Comparison of ENCODE assay signal across 8 cellular contexts in genomic region chr1:18681423-18681835, GRCh38. TPM values are rescaled to one million over a fixed set of nuclear protein-coding genes. Genes with fewer than 3 reads are reported as not detected.
DNase-seq lines count a peak whose midpoint lies in the region; ATAC-seq, FAIRE-seq and TF ChIP-seq lines count a peak whose summit lies in the region.

No MANE protein-coding gene starts in this region.

- no peak for TF ChIP-seq CTCF in omental fat pad (IDR thresholded peaks at IDR 0.05)

- no peaks in the 10 kb centered on the region for H3K4me1 ChIP-seq in Karpas-422 (ENCODE audit: low read length)

- DNase-seq in NCI-H2227 (lab: John Stamatoyannopoulos, UW; ENCODE audit: unreplicated experiment): peak; percentile 24
- DNase-seq in NCI-H2227 treated with DMSO at 0.1 percent for 48 hours (lab: John Stamatoyannopoulos, UW): no peak
- peak; percentile 79 for DNase-seq in Karpas-422
- DNase-seq in glomerular endothelial cell (ENCODE audit: extremely low read depth, low read depth, low spot score): peak; percentile 2
- peak; percentile 79 for DNase-seq in urothelium cell line (ENCODE audit: low spot score)
- no peak for DNase-seq in omental fat pad (ENCODE audit: low spot score)
- DNase-seq in activated CD8-positive, alpha-beta memory T cell treated with anti-CD3 and anti-CD28 coated beads, Interleukin-2, amount 50 U/mL, for 4 hours: no peak

- H3K79me2 ChIP-seq in Karpas-422 (ENCODE audit: low read length): no peaks in the 10 kb centered on the region

- H3K9me3 ChIP-seq in Karpas-422 (ENCODE audit: low read length): no peaks in the 10 kb centered on the region

- no peaks in the 10 kb centered on the region for H3K9me2 ChIP-seq in Karpas-422 (replicated peaks; ENCODE audit: insufficient read depth, low read length)

- no peak overlapping the region for H3K27ac ChIP-seq in Karpas-422 (ENCODE audit: low read length)

- H2AFZ ChIP-seq in Karpas-422 (ENCODE audit: low read length): no peak overlapping the region

- no peaks in the 10 kb centered on the region for H4K20me1 ChIP-seq in Karpas-422 (ENCODE audit: insufficient read depth, low read depth, low read length)

- no peaks in the 10 kb centered on the region for H3K27me3 ChIP-seq in Karpas-422 (ENCODE audit: low read length)

- H3K36me3 ChIP-seq in Karpas-422 (ENCODE audit: insufficient read depth, low read length): no peaks in the 10 kb centered on the region

- no peak overlapping the region for H3K9ac ChIP-seq in Karpas-422 (ENCODE audit: low read length)

- no peak for FAIRE-seq in urothelium cell line (lab: Jason Lieb, UNC)

- H3K4me2 ChIP-seq in Karpas-422 (ENCODE audit: low read depth, low read length, poor library complexity, severe bottlenecking): no peak overlapping the region

- ATAC-seq in SK-N-SH treated with all-trans-retinoic acid at 6 μM for 48 hours (peak; percentile 76), omental fat pad (ENCODE audit: low FRiP score) (no peak)

- H3K4me3 ChIP-seq in Karpas-422 (ENCODE audit: low read length): no peak overlapping the region

TF ChIP-seq in SK-N-SH treated with all-trans-retinoic acid at 6 μM for 48 hours, 23 proteins besides CTCF, POLR2A, EP300 and RAD21:
- no peak for TF ChIP-seq ZFP3 (CRISPR knock-in tag; IDR thresholded peaks at IDR 0.05)
- TF ChIP-seq TSHZ2 (CRISPR knock-in tag; IDR thresholded peaks at IDR 0.05): 0 out of 2 replicates have a peak, but pooled peaks have one; percentile 35

RNA-seq across cellular contexts. Expression of gene PAX7, which starts 50.8 kb away (rescaled TPM):
- total RNA-seq in Karpas-422 (2014; rRNA removed; shearing (Covaris generic); ENCODE audit: low replicate concordance): 0.07 TPM in 1 of 2 replicates, not detected in the other
- total RNA-seq in glomerular endothelial cell (not detected in 2 replicates), omental fat pad (not detected)

Comparison
In these comparisons a context has a peak if more than half of its experiments do, and no peak if none do; other contexts are left out.
1. DNase-seq: peak in NCI-H2227 (single experiment), Karpas-422 (single experiment), glomerular endothelial cell (single experiment) and urothelium cell line (single experiment); none in NCI-H2227 treated with DMSO at 0.1 percent for 48 hours (single experiment), omental fat pad (single experiment) and activated CD8-positive, alpha-beta memory T cell treated with anti-CD3 and anti-CD28 coated beads, Interleukin-2, amount 50 U/mL, for 4 hours (single experiment).